Comparison of ENCODE assay signal across 21 cellular contexts in genomic region chr6:22928775-22929174, GRCh38.
DNase-seq lines count a peak whose midpoint lies in the region; ATAC-seq, FAIRE-seq and TF ChIP-seq lines count a peak whose summit lies in the region.
"Had no signal": no experiment of that assay in that cellular context is flagged by ENCODE, and none has a peak within 500 bp of the region (broad histone marks: within the 10 kb centered on the region; RNA-seq: fewer than 3 reads in every experiment).

No MANE protein-coding gene starts in this region.

- no peaks in the 10 kb centered on the region for H3K9me1 ChIP-seq in endothelial cell of umbilical vein (replicated peaks; ENCODE audit: control insufficient read depth, extremely low read depth, insufficient read depth, low read length)

- no peak overlapping the region for H3K27ac Mint-ChIP-seq in progenitor cell of endocrine pancreas
- H3K27ac Mint-ChIP-seq: activated B cell treated with CpG ODN at 0.5 μM for 24 hours; activated CD8-positive, alpha-beta memory T cell treated with anti-CD3 and anti-CD28 coated beads, Interleukin-2, amount 10 ng/mL, durations not matched to agents 7 days and 5 days; CD14-positive monocyte; stimulated activated effector memory CD8-positive, alpha-beta T cell treated with anti-CD3 and anti-CD28 coated beads, Interleukin-12 subunit alpha, Interleukin-12 subunit beta, amount 100 ng/mL, for 72 hours had no signal

- no peaks in the 10 kb centered on the region for H3K36me3 Mint-ChIP-seq in progenitor cell of endocrine pancreas (ENCODE audit: insufficient read depth)
- H3K36me3 Mint-ChIP-seq: activated CD8-positive, alpha-beta memory T cell treated with anti-CD3 and anti-CD28 coated beads, Interleukin-2, amount 10 ng/mL, durations not matched to agents 7 days and 5 days; CD14-positive monocyte; mesothelial cell of epicardium; stimulated activated effector memory CD8-positive, alpha-beta T cell treated with anti-CD3 and anti-CD28 coated beads, Interleukin-12 subunit alpha, Interleukin-12 subunit beta, amount 100 ng/mL, for 72 hours had no signal

- WGBS in mesodermal cell (ENCODE audit: insufficient coverage in 2 of 2), 2 experiments, result 55 to 70% methylated on average over 1 of the region's 2 CpGs
- WGBS in ovary, 3 donors, result 81 to 83% (median 83%) methylated on average over 2 of the region's 2 CpGs

- ATAC-seq in Right ventricle myocardium inferior (peak; percentile 50), HG03175 (IDR thresholded peaks at IDR 0.05; ENCODE audit: unreplicated experiment) (no peak), HG02885 (IDR thresholded peaks at IDR 0.05; ENCODE audit: poor library complexity, unreplicated experiment) (no peak)
- ATAC-seq: A549; activated CD8-positive, alpha-beta memory T cell treated with anti-CD3 and anti-CD28 coated beads, Interleukin-2, amount 10 ng/mL, durations not matched to agents 7 days and 5 days; stimulated activated effector memory CD8-positive, alpha-beta T cell treated with anti-CD3 and anti-CD28 coated beads, Interleukin-12 subunit alpha, Interleukin-12 subunit beta, amount 100 ng/mL, for 72 hours had no signal

- no peak for TF ChIP-seq CTCF in endothelial cell of umbilical vein (IDR thresholded peaks at IDR 0.05; ENCODE audit: extremely low read depth in 1 of 2, insufficient read depth in 1 of 2, low read depth in 1 of 2, low read length in 2 of 2)
- TF ChIP-seq CTCF in progenitor cell of endocrine pancreas (IDR thresholded peaks at IDR 0.05; ENCODE audit: unreplicated experiment), result no peak
- TF ChIP-seq CTCF in ovary (IDR thresholded peaks at IDR 0.05), result no peak

- dilution Hi-C loops in endothelial cell of umbilical vein (cut with MboI; ENCODE audit: extremely low pct_ligation_motif_present, low sequenced_read_pairs), result no loop called here

- H3K79me2 ChIP-seq in endothelial cell of umbilical vein (ENCODE audit: control insufficient read depth, insufficient read depth, low read length), result no peaks in the 10 kb centered on the region

- H3K4me1 Mint-ChIP-seq in progenitor cell of endocrine pancreas (ENCODE audit: low read depth), result peaks cover 6% of the 10 kb centered on the region
- H3K4me1 Mint-ChIP-seq: activated B cell treated with CpG ODN at 0.5 μM for 24 hours; activated CD8-positive, alpha-beta memory T cell treated with anti-CD3 and anti-CD28 coated beads, Interleukin-2, amount 10 ng/mL, durations not matched to agents 7 days and 5 days; stimulated activated effector memory CD8-positive, alpha-beta T cell treated with anti-CD3 and anti-CD28 coated beads, Interleukin-12 subunit alpha, Interleukin-12 subunit beta, amount 100 ng/mL, for 72 hours had no signal

- POLR2A ChIA-PET in endothelial cell of umbilical vein (lab: Charles Lee), result no interaction called here

- H3K27me3 ChIP-seq in endothelial cell of umbilical vein (ENCODE audit: control insufficient read depth in 2 of 2, insufficient read depth in 2 of 2, low read length in 2 of 2) (no peaks in the 10 kb centered on the region), ovary (no peaks in the 10 kb centered on the region)
- H3K27me3 ChIP-seq: upper lobe of left lung had no signal

- H3K4me1 ChIP-seq in endothelial cell of umbilical vein (ENCODE audit: control insufficient read depth, extremely low read depth, insufficient read depth, low read length), result peaks cover 21% of the 10 kb centered on the region
- H3K4me1 ChIP-seq in mesodermal cell (ENCODE audit: control insufficient read depth, insufficient read depth, low read length, poor library complexity, severe bottlenecking), result peaks cover 14% of the 10 kb centered on the region
- peaks cover 4% of the 10 kb centered on the region for H3K4me1 ChIP-seq in ovary (ENCODE audit: insufficient read depth)
- H3K4me1 ChIP-seq: A549 had no signal

- no peak overlapping the region for H3K4me3 Mint-ChIP-seq in progenitor cell of endocrine pancreas (ENCODE audit: low read depth)
- H3K4me3 Mint-ChIP-seq: activated B cell treated with CpG ODN at 0.5 μM for 24 hours; activated CD8-positive, alpha-beta memory T cell treated with anti-CD3 and anti-CD28 coated beads, Interleukin-2, amount 10 ng/mL, durations not matched to agents 7 days and 5 days; mesothelial cell of epicardium; stimulated activated effector memory CD8-positive, alpha-beta T cell treated with anti-CD3 and anti-CD28 coated beads, Interleukin-12 subunit alpha, Interleukin-12 subunit beta, amount 100 ng/mL, for 72 hours had no signal

- FAIRE-seq in endothelial cell of umbilical vein (lab: Jason Lieb, UNC), result no peak
- FAIRE-seq: A549 had no signal

- H3K36me3 ChIP-seq in endothelial cell of umbilical vein (ENCODE audit: control insufficient read depth in 2 of 2, extremely low read depth in 1 of 2, insufficient read depth in 2 of 2, low read length in 2 of 2), result no peaks in the 10 kb centered on the region
- H3K36me3 ChIP-seq in mesodermal cell (ENCODE audit: control insufficient read depth, insufficient read depth, low read length), result no peaks in the 10 kb centered on the region
- no peaks in the 10 kb centered on the region for H3K36me3 ChIP-seq in ovary
- H3K36me3 ChIP-seq: upper lobe of left lung had no signal

- H3K27me3 Mint-ChIP-seq in progenitor cell of endocrine pancreas, result no peaks in the 10 kb centered on the region
- H3K27me3 Mint-ChIP-seq: activated B cell treated with CpG ODN at 0.5 μM for 24 hours; activated CD8-positive, alpha-beta memory T cell treated with anti-CD3 and anti-CD28 coated beads, Interleukin-2, amount 10 ng/mL, durations not matched to agents 7 days and 5 days had no signal

- intact Hi-C loops in Right ventricle myocardium inferior (cut with DNase I) (no loop called here), cardiac septum (cut with DNase I) (no loop called here), endothelial cell of umbilical vein (cut with micrococcal nuclease) (no loop called here), ovary (cut with DNase I) (no loop called here)

- DNase-seq in Right ventricle myocardium inferior (ENCODE audit: missing footprints) (no peak), cardiac septum (ENCODE audit: low spot score) (no peak), endothelial cell of umbilical vein (ENCODE audit: low read depth, low spot score) (no peak), progenitor cell of endocrine pancreas (ENCODE audit: low spot score, unreplicated experiment) (no peak), ovary (no peak)
- DNase-seq: activated B cell treated with CpG ODN at 0.5 μM for 24 hours; activated CD8-positive, alpha-beta memory T cell treated with anti-CD3 and anti-CD28 coated beads, Interleukin-2, amount 10 ng/mL, durations not matched to agents 7 days and 5 days; activated gamma-delta T cell treated with Interleukin-2 at 50 U/mL for 16 hours; amygdala; DMS79; NCI-H1417; occipital lobe; T-helper 2 cell; upper lobe of left lung had no signal

- no peak for TF ChIP-seq EP300 in ovary (IDR thresholded peaks at IDR 0.05)

- no peak overlapping the region for H3K4me2 ChIP-seq in endothelial cell of umbilical vein (ENCODE audit: insufficient read depth, low read length)
- H3K4me2 ChIP-seq: A549 had no signal

- H3K4me3 ChIP-seq in endothelial cell of umbilical vein (replicated peaks in 1 of 3; ENCODE audit: insufficient read depth in 1 of 3, low read depth in 1 of 3, low read length in 3 of 3), result no peak overlapping the region
- no peak overlapping the region for H3K4me3 ChIP-seq in mesodermal cell (ENCODE audit: extremely low read depth, insufficient read depth, low read length, poor library complexity, severe bottlenecking)
- no peak overlapping the region for H3K4me3 ChIP-seq in ovary
- H3K4me3 ChIP-seq: A549, upper lobe of left lung had no signal

- no peak for TF ChIP-seq POLR2A in endothelial cell of umbilical vein (IDR thresholded peaks at IDR 0.05; ENCODE audit: low read depth, low read length)
- TF ChIP-seq POLR2A in ovary (IDR thresholded peaks at IDR 0.05), result no peak

- H3K9me3 Mint-ChIP-seq in progenitor cell of endocrine pancreas (ENCODE audit: low read depth), result no peaks in the 10 kb centered on the region
- H3K9me3 Mint-ChIP-seq: CD14-positive monocyte had no signal

- H3K27ac ChIP-seq in endothelial cell of umbilical vein (ENCODE audit: insufficient read depth, low read depth, low read length) (no peak overlapping the region), mesodermal cell (ENCODE audit: low read depth, low read length, severe bottlenecking) (peak overlapping the region; percentile 55), ovary (no peak overlapping the region)
- H3K27ac ChIP-seq: A549, upper lobe of left lung had no signal

- CTCF ChIA-PET in endothelial cell of umbilical vein (lab: Charles Lee), result no interaction called here

- no TSS peak for BruUV-seq in endothelial cell of umbilical vein (replicated peaks; lab: Mats Ljungman, UMichigan)

- no peaks in the 10 kb centered on the region for H3K9me3 ChIP-seq in endothelial cell of umbilical vein (replicated peaks; ENCODE audit: control insufficient read depth, insufficient read depth, low read length)
- H3K9me3 ChIP-seq in mesodermal cell (ENCODE audit: control insufficient read depth, low read length), result no peaks in the 10 kb centered on the region
- no peaks in the 10 kb centered on the region for H3K9me3 ChIP-seq in ovary
- H3K9me3 ChIP-seq: A549, upper lobe of left lung had no signal

- H3K9ac ChIP-seq in endothelial cell of umbilical vein (replicated peaks; ENCODE audit: extremely low read depth, insufficient read depth, low read length), result no peak overlapping the region

- no peaks in the 10 kb centered on the region for H4K20me1 ChIP-seq in endothelial cell of umbilical vein (replicated peaks; ENCODE audit: control insufficient read depth, extremely low read depth, insufficient read depth, low read length)

- H2AFZ ChIP-seq in endothelial cell of umbilical vein (ENCODE audit: low read depth, low read length), result peak overlapping the region; percentile 56

TF ChIP-seq in endothelial cell of umbilical vein, 7 proteins besides CTCF, POLR2A, EP300 and RAD21:
- TF ChIP-seq GATA2 (IDR thresholded peaks at IDR 0.05; ENCODE audit: insufficient read depth, insufficient read length, low read depth, low read length) (no peak), EZH2 (IDR thresholded peaks at IDR 0.05; ENCODE audit: borderline replicate concordance, low read depth, low read length, severe bottlenecking) (no peak), POLR2AphosphoS5 (IDR thresholded peaks at IDR 0.05; ENCODE audit: insufficient read depth, low read depth, low read length) (no peak), JUN (IDR thresholded peaks at IDR 0.05; ENCODE audit: borderline replicate concordance, insufficient read depth, insufficient read length, low read depth) (no peak), MYC (IDR thresholded peaks at IDR 0.05; ENCODE audit: low read depth, low read length) (no peak), FOS (IDR thresholded peaks at IDR 0.05; ENCODE audit: borderline replicate concordance, insufficient read depth, low read length) (no peak), MAX (IDR thresholded peaks at IDR 0.05; ENCODE audit: insufficient read depth, insufficient read length) (no peak)
